ENCODE assay signal across 5 cellular contexts in genomic region chr2:133720429-133720828, GRCh38.
"Had no signal": no experiment of that assay in that cellular context is flagged by ENCODE, and none has a peak within 500 bp of the region (broad histone marks: within the 10 kb centered on the region; RNA-seq: fewer than 3 reads in every experiment).

No MANE protein-coding gene starts in this region.

- H3K4me3 ChIP-seq: K562 had no signal

- H3K27ac ChIP-seq: HL-60 had no signal

- ATAC-seq: HepG2, K562 had no signal

- DNase-seq: KBM-7, KG1 had no signal
